20 cellular contexts compared by ENCODE assay signal in genomic region chr1:52653207-52653849, GRCh38. TPM values are rescaled to one million over a fixed set of nuclear protein-coding genes. Genes with fewer than 3 reads are reported as not detected.
DNase-seq lines count a peak whose midpoint lies in the region; ATAC-seq, FAIRE-seq and TF ChIP-seq lines count a peak whose summit lies in the region.
"Had no signal": no experiment of that assay in that cellular context is flagged by ENCODE, and none has a peak within 500 bp of the region (broad histone marks: within the 10 kb centered on the region; RNA-seq: fewer than 3 reads in every experiment).

No MANE protein-coding gene starts in this region.

- H3K4me3 ChIP-seq in HepG2 (replicated peaks in 1 of 3; ENCODE audit: insufficient read depth in 1 of 3, low read depth in 2 of 3, low read length in 3 of 3): no peak overlapping the region
- no peak overlapping the region for H3K4me3 ChIP-seq in stomach
- H3K4me3 ChIP-seq: GM12878, HAP-1 had no signal

- no peak for FAIRE-seq in HepG2 (lab: Jason Lieb, UNC)
- FAIRE-seq: GM12878 had no signal

- H3K9me3 Mint-ChIP-seq in natural killer cell (no peaks in the 10 kb centered on the region), T-cell (no peaks in the 10 kb centered on the region)
- H3K9me3 Mint-ChIP-seq in natural killer cell treated with Interleukin-12 subunit alpha and Interleukin-12 subunit beta and Interleukin-15 and Interleukin-18, amount 100 ng/mL, for 72 hours: no peaks in the 10 kb centered on the region

- H3K4me2 ChIP-seq in HepG2 (ENCODE audit: low read depth, low read length): no peak overlapping the region

- H3K27me3 Mint-ChIP-seq in natural killer cell (ENCODE audit: low read depth in 2 of 2) (no peaks in the 10 kb centered on the region), T-cell (no peaks in the 10 kb centered on the region)
- H3K27me3 Mint-ChIP-seq in natural killer cell treated with Interleukin-12 subunit alpha and Interleukin-12 subunit beta and Interleukin-15 and Interleukin-18, amount 100 ng/mL, for 72 hours: no peaks in the 10 kb centered on the region

- no peak for DNase-seq in natural killer cell
- DNase-seq in natural killer cell treated with Interleukin-12 subunit alpha and Interleukin-12 subunit beta and Interleukin-15 and Interleukin-18, amount 100 ng/mL, for 72 hours (ENCODE audit: low spot score): no peak
- DNase-seq in T-cell: no peak
- DNase-seq in HepG2 (ENCODE audit: low spot score): peak; percentile 46
- DNase-seq in stomach: peak; percentile 2
- no peak for DNase-seq in NCI-H2196 (lab: John Stamatoyannopoulos, UW; ENCODE audit: unreplicated experiment)
- no peak for DNase-seq in dermis blood vessel endothelial cell
- no peak for DNase-seq in kidney tubule cell (ENCODE audit: low spot score)
- DNase-seq: Calu3, NCI-H1105 treated with DMSO at 0.1 percent for 48 hours, NCI-H1694, NCI-H2081 treated with DMSO at 0.1 percent for 48 hours, NCI-H2227 treated with DMSO at 0.1 percent for 48 hours, NCI-H524, SHP77 treated with DMSO at 0.1 percent for 48 hours had no signal

- BruUV-seq in HepG2 (replicated peaks; lab: Mats Ljungman, UMichigan): no TSS peak

- POLR2A ChIA-PET in T-cell (lab: Charles Lee) (interaction anchor here in 1 of 2 donors (0.7 kb wide), 1 partner anchor 51 kb away, joined by 3 read pairs; the partner anchor contains the start of gene GPX7), HepG2 (lab: Yijun Ruan, JAX) (interaction anchor here (0.8 to 2.0 kb wide), 3 partner anchors 10 to 52 kb away, joined by 3 to 7 read pairs (median 3); no protein-coding TSS in a partner anchor)

- no peak overlapping the region for H3K9ac ChIP-seq in HepG2 (ENCODE audit: insufficient read depth, low read depth, low read length)

- H3K4me1 ChIP-seq in HepG2 (ENCODE audit: insufficient read depth, low read length): peaks cover 32% of the 10 kb centered on the region
- no peaks in the 10 kb centered on the region for H3K4me1 ChIP-seq in stomach
- H3K4me1 ChIP-seq: HAP-1 had no signal

- H3K36me3 ChIP-seq in HepG2 (replicated peaks in 1 of 2; ENCODE audit: control insufficient read depth in 1 of 2, insufficient read depth in 2 of 2, low read length in 2 of 2) (no peaks in the 10 kb centered on the region), stomach (no peaks in the 10 kb centered on the region)
- H3K36me3 ChIP-seq: HAP-1 had no signal

- H3K36me3 Mint-ChIP-seq in natural killer cell (no peaks in the 10 kb centered on the region), T-cell (peaks cover 51% of the 10 kb centered on the region)
- H3K36me3 Mint-ChIP-seq in natural killer cell treated with Interleukin-12 subunit alpha and Interleukin-12 subunit beta and Interleukin-15 and Interleukin-18, amount 100 ng/mL, for 72 hours: no peaks in the 10 kb centered on the region

- H2AFZ ChIP-seq in HepG2 (ENCODE audit: low read length): no peak overlapping the region

- no peaks in the 10 kb centered on the region for H3K9me3 ChIP-seq in HepG2 (ENCODE audit: low read length)
- H3K9me3 ChIP-seq in stomach: no peaks in the 10 kb centered on the region
- H3K9me3 ChIP-seq: HAP-1 had no signal

- peaks cover 21 to 33% of the 10 kb centered on the region in 2 donors for H3K4me1 Mint-ChIP-seq in natural killer cell
- peaks cover 0 to 3% of the 10 kb centered on the region in 2 donors for H3K4me1 Mint-ChIP-seq in natural killer cell treated with Interleukin-12 subunit alpha and Interleukin-12 subunit beta and Interleukin-15 and Interleukin-18, amount 100 ng/mL, for 72 hours (ENCODE audit: low read depth in 2 of 2)
- H3K4me1 Mint-ChIP-seq in T-cell: peaks cover 21 to 30% (median 24%) of the 10 kb centered on the region in 3 donors

- ATAC-seq in natural killer cell: no peak
- ATAC-seq in natural killer cell treated with Interleukin-12 subunit alpha and Interleukin-12 subunit beta and Interleukin-15 and Interleukin-18, amount 100 ng/mL, for 72 hours: no peak
- ATAC-seq in T-cell (replicated peaks in 1 of 4): no peak
- peak; percentile 52 for ATAC-seq in HepG2
- ATAC-seq: GM12878, SK-N-SH treated with all-trans-retinoic acid at 6 μM for 48 hours had no signal

- H4K20me1 ChIP-seq in HepG2 (ENCODE audit: insufficient read depth, low read length): no peaks in the 10 kb centered on the region

- H3K27ac ChIP-seq in HepG2 (ENCODE audit: extremely low read length, insufficient read depth, low read length) (no peak overlapping the region), stomach (no peak overlapping the region)
- H3K27ac ChIP-seq: C4-2B had no signal

- WGBS in HepG2 (ENCODE audit: low lambda C conversion rate): 70% methylated on average over 5 of the region's 5 CpGs
- WGBS in stomach, 5 donors: 94 to 98% (median 97%) methylated on average over 5 of the region's 5 CpGs

- CTCF ChIA-PET in T-cell (lab: Charles Lee): interaction anchor here in 1 of 2 donors (0.7 kb wide), 1 partner anchor 60 kb away, joined by 4 read pairs; no protein-coding TSS in a partner anchor
- CTCF ChIA-PET in HepG2 (lab: Yijun Ruan, JAX; ENCODE audit: low intra/inter-chr PET ratio, low total read pairs): no interaction called here

- TF ChIP-seq POLR2A in HepG2 (IDR thresholded peaks at IDR 0.05; ENCODE audit: insufficient read depth in 1 of 2, low read depth in 2 of 2, low read length in 2 of 2) (no peak), stomach (IDR thresholded peaks at IDR 0.05) (no peak)

- intact Hi-C loops in natural killer cell (cut with micrococcal nuclease): no loop called here
- intact Hi-C loops in HepG2 (cut with micrococcal nuclease; ENCODE audit: unreplicated experiment): loop anchor here (10.0 kb wide), 1 partner anchor 49 kb away; the partner anchor contains the start of gene GPX7
- intact Hi-C loops in stomach (cut with DNase I; ENCODE audit: low total_unique reads): no loop called here

- TF ChIP-seq CTCF in natural killer cell (IDR thresholded peaks at IDR 0.05) (no peak), HepG2 (CRISPR knock-in tag; IDR thresholded peaks at IDR 0.05) (no peak), stomach (IDR thresholded peaks at IDR 0.05) (no peak)

- no peaks in the 10 kb centered on the region for H3K79me2 ChIP-seq in HepG2 (ENCODE audit: insufficient read depth, low read length)

- in situ Hi-C loops in HepG2 (cut with HindIII; ENCODE audit: extremely low pct_ligation_motif_present, low pct_unique_long_range_greater_than_20kb): no loop called here

- TF ChIP-seq RAD21 in HepG2 (CRISPR knock-in tag; IDR thresholded peaks at IDR 0.05): no peak

- TF ChIP-seq EP300 in HepG2 (IDR thresholded peaks at IDR 0.05; ENCODE audit: low read depth in 2 of 2, low read length in 2 of 2) (no peak), HepG2 (CRISPR knock-in tag; IDR thresholded peaks at IDR 0.05; ENCODE audit: borderline replicate concordance) (no peak), stomach (IDR thresholded peaks at IDR 0.05) (no peak)

- H3K27ac Mint-ChIP-seq in natural killer cell (peak overlapping the region; percentile 26 to 51), T-cell (peak overlapping the region; percentile 50 to 72)
- no peak overlapping the region for H3K27ac Mint-ChIP-seq in natural killer cell treated with Interleukin-12 subunit alpha and Interleukin-12 subunit beta and Interleukin-15 and Interleukin-18, amount 100 ng/mL, for 72 hours

- H3K27me3 ChIP-seq in HepG2 (ENCODE audit: control insufficient read depth in 1 of 2, insufficient read depth in 2 of 2, low read length in 2 of 2) (no peaks in the 10 kb centered on the region), stomach (no peaks in the 10 kb centered on the region)

- H3K4me3 Mint-ChIP-seq in natural killer cell (no peak overlapping the region), T-cell (no peak overlapping the region)
- no peak overlapping the region for H3K4me3 Mint-ChIP-seq in natural killer cell treated with Interleukin-12 subunit alpha and Interleukin-12 subunit beta and Interleukin-15 and Interleukin-18, amount 100 ng/mL, for 72 hours

RNA-seq across cellular contexts. Expression of gene SHISAL2A, which starts 20.4 kb away (rescaled TPM):
- total RNA-seq in natural killer cell: 10 to 100 TPM; 14.0 to 31.4 (median 16.2) TPM
- 1 to 10 TPM; 2.8 to 5.3 TPM for total RNA-seq in natural killer cell treated with Interleukin-12 subunit alpha and Interleukin-12 subunit beta and Interleukin-15 and Interleukin-18, amount 100 ng/mL, for 72 hours
- total RNA-seq in T-cell: 10 to 100 TPM; 38.4 to 80.7 (median 74.7) TPM
- total RNA-seq in HepG2 (2016; rRNA removed; fragmentation: Illumina TruSeq; extraction: Trizol): not detected in 2 replicates
- not detected in 2 replicates for total RNA-seq in HepG2 (2016; cell fraction: cytosol; rRNA removed; fragmentation: Illumina TruSeq; extraction: Trizol; ENCODE audit: low read depth)
- total RNA-seq in HepG2 (2016; cell fraction: insoluble cytoplasmic fraction; rRNA removed; fragmentation: Illumina TruSeq; extraction: Trizol): not detected in 2 replicates
- not detected in 2 replicates for total RNA-seq in HepG2 (2016; cell fraction: membrane; rRNA removed; fragmentation: Illumina TruSeq; extraction: Trizol)
- not detected in 2 replicates for total RNA-seq in HepG2 (2016; cell fraction: nucleus; rRNA removed; fragmentation: Illumina TruSeq; extraction: Trizol)
- not detected in 2 replicates for polyA plus RNA-seq in HepG2 (2011; rRNA removed)
- polyA plus RNA-seq in HepG2 (2011; cell fraction: cytosol; rRNA removed): not detected in 2 replicates
- polyA plus RNA-seq in HepG2 (2011; cell fraction: nucleus; rRNA removed): not detected in 2 replicates
- polyA plus RNA-seq in HepG2 (2012): not detected in 2 replicates
- polyA plus RNA-seq in HepG2 (2016; cell fraction: cytosol; fragmentation: Illumina TruSeq; extraction: Trizol; ENCODE audit: low read depth): not detected in 2 replicates
- not detected in 2 replicates for polyA plus RNA-seq in HepG2 (2016; cell fraction: insoluble cytoplasmic fraction; fragmentation: Illumina TruSeq; extraction: Trizol; ENCODE audit: low read depth)
- polyA plus RNA-seq in HepG2 (2016; cell fraction: membrane; fragmentation: Illumina TruSeq; extraction: Trizol; ENCODE audit: low read depth): not detected in 2 replicates
- not detected in 2 replicates for polyA plus RNA-seq in HepG2 (2016; cell fraction: nucleus; fragmentation: Illumina TruSeq; extraction: Trizol; ENCODE audit: insufficient read depth, low read depth)
- polyA minus RNA-seq in HepG2 (2011; rRNA and poly(A)+ RNA removed; ENCODE audit: low replicate concordance): not detected in 2 replicates
- not detected in 2 replicates for polyA minus RNA-seq in HepG2 (2011; cell fraction: cytosol; rRNA and poly(A)+ RNA removed)
- not detected in 2 replicates for polyA minus RNA-seq in HepG2 (2011; cell fraction: nucleus; rRNA and poly(A)+ RNA removed)
- total RNA-seq in stomach: 1 to 10 TPM in 1 of 5 donors, not detected in 4; 2.4 TPM
- under 1 TPM in 1 of 3 donors, not detected in 2; 0.20 TPM for polyA plus RNA-seq in stomach
- not detected in 2 replicates for total RNA-seq in dermis blood vessel endothelial cell
- total RNA-seq: Calu3, RPMI7951 had no signal

RNA-seq across cellular contexts. Expression of gene COA7, which starts 44.8 kb away (rescaled TPM):
- 1 to 10 TPM; 1.8 to 4.7 (median 3.9) TPM for total RNA-seq in natural killer cell
- 10 to 100 TPM; 18.8 to 39.9 TPM for total RNA-seq in natural killer cell treated with Interleukin-12 subunit alpha and Interleukin-12 subunit beta and Interleukin-15 and Interleukin-18, amount 100 ng/mL, for 72 hours
- 1 to 10 TPM; 3.2 to 4.8 (median 4.1) TPM for total RNA-seq in T-cell
- 30.4 and 60.7 TPM in 2 replicates for total RNA-seq in HepG2 (2016; rRNA removed; fragmentation: Illumina TruSeq; extraction: Trizol)
- 7.9 and 8.2 TPM in 2 replicates for total RNA-seq in HepG2 (2016; cell fraction: cytosol; rRNA removed; fragmentation: Illumina TruSeq; extraction: Trizol; ENCODE audit: low read depth)
- 35.7 and 61.3 TPM in 2 replicates for total RNA-seq in HepG2 (2016; cell fraction: insoluble cytoplasmic fraction; rRNA removed; fragmentation: Illumina TruSeq; extraction: Trizol)
- 21.1 and 21.8 TPM in 2 replicates for total RNA-seq in HepG2 (2016; cell fraction: membrane; rRNA removed; fragmentation: Illumina TruSeq; extraction: Trizol)
- total RNA-seq in HepG2 (2016; cell fraction: nucleus; rRNA removed; fragmentation: Illumina TruSeq; extraction: Trizol): 11.9 and 13.9 TPM in 2 replicates
- polyA plus RNA-seq in HepG2 (2011; rRNA removed): 12.3 and 13.7 TPM in 2 replicates
- polyA plus RNA-seq in HepG2 (2011; cell fraction: cytosol; rRNA removed): 14.4 and 15.5 TPM in 2 replicates
- 3.6 and 5.4 TPM in 2 replicates for polyA plus RNA-seq in HepG2 (2011; cell fraction: nucleus; rRNA removed)
- 23.9 and 27.0 TPM in 2 replicates for polyA plus RNA-seq in HepG2 (2012)
- 6.2 and 6.5 TPM in 2 replicates for polyA plus RNA-seq in HepG2 (2016; cell fraction: cytosol; fragmentation: Illumina TruSeq; extraction: Trizol; ENCODE audit: low read depth)
- polyA plus RNA-seq in HepG2 (2016; cell fraction: insoluble cytoplasmic fraction; fragmentation: Illumina TruSeq; extraction: Trizol; ENCODE audit: low read depth): 52.4 and 54.7 TPM in 2 replicates
- 13.1 and 13.3 TPM in 2 replicates for polyA plus RNA-seq in HepG2 (2016; cell fraction: membrane; fragmentation: Illumina TruSeq; extraction: Trizol; ENCODE audit: low read depth)
- 24.3 and 25.2 TPM in 2 replicates for polyA plus RNA-seq in HepG2 (2016; cell fraction: nucleus; fragmentation: Illumina TruSeq; extraction: Trizol; ENCODE audit: insufficient read depth, low read depth)
- polyA minus RNA-seq in HepG2 (2011; rRNA and poly(A)+ RNA removed; ENCODE audit: low replicate concordance): 20.8 and 60.9 TPM in 2 replicates
- polyA minus RNA-seq in HepG2 (2011; cell fraction: cytosol; rRNA and poly(A)+ RNA removed): 6.9 and 10.1 TPM in 2 replicates
- polyA minus RNA-seq in HepG2 (2011; cell fraction: nucleus; rRNA and poly(A)+ RNA removed): 4.2 and 6.1 TPM in 2 replicates
- 10 to 100 TPM in 1 of 5 donors, 1 to 10 TPM in 3, not detected in 1; 6.7 to 12.2 (median 8.9) TPM for total RNA-seq in stomach
- 1 to 10 TPM; 5.4 to 7.3 (median 6.0) TPM for polyA plus RNA-seq in stomach
- 12.6 and 17.2 TPM in 2 replicates for total RNA-seq in dermis blood vessel endothelial cell

RNA-seq across cellular contexts. Expression of gene GPX7, which starts 51.2 kb away (rescaled TPM):
- 10 to 100 TPM in 2 of 3 donors, 1 to 10 TPM in 1; 9.7 to 10.6 (median 10.2) TPM for total RNA-seq in natural killer cell
- 10 to 100 TPM; 17.3 to 23.2 TPM for total RNA-seq in natural killer cell treated with Interleukin-12 subunit alpha and Interleukin-12 subunit beta and Interleukin-15 and Interleukin-18, amount 100 ng/mL, for 72 hours
- total RNA-seq in T-cell: 10 to 100 TPM; 13.4 to 28.1 (median 22.9) TPM
- total RNA-seq in HepG2 (2016; rRNA removed; fragmentation: Illumina TruSeq; extraction: Trizol): 10.5 and 14.1 TPM in 2 replicates
- total RNA-seq in HepG2 (2016; cell fraction: cytosol; rRNA removed; fragmentation: Illumina TruSeq; extraction: Trizol; ENCODE audit: low read depth): 8.7 and 9.3 TPM in 2 replicates
- 9.7 and 15.2 TPM in 2 replicates for total RNA-seq in HepG2 (2016; cell fraction: insoluble cytoplasmic fraction; rRNA removed; fragmentation: Illumina TruSeq; extraction: Trizol)
- total RNA-seq in HepG2 (2016; cell fraction: membrane; rRNA removed; fragmentation: Illumina TruSeq; extraction: Trizol): 13.8 and 16.2 TPM in 2 replicates
- total RNA-seq in HepG2 (2016; cell fraction: nucleus; rRNA removed; fragmentation: Illumina TruSeq; extraction: Trizol): 10.8 and 12.2 TPM in 2 replicates
- polyA plus RNA-seq in HepG2 (2011; rRNA removed): 16.2 and 17.2 TPM in 2 replicates
- polyA plus RNA-seq in HepG2 (2011; cell fraction: cytosol; rRNA removed): 16.8 and 17.0 TPM in 2 replicates
- 8.6 and 8.7 TPM in 2 replicates for polyA plus RNA-seq in HepG2 (2011; cell fraction: nucleus; rRNA removed)
- 6.8 and 8.6 TPM in 2 replicates for polyA plus RNA-seq in HepG2 (2012)
- 11.6 and 12.7 TPM in 2 replicates for polyA plus RNA-seq in HepG2 (2016; cell fraction: cytosol; fragmentation: Illumina TruSeq; extraction: Trizol; ENCODE audit: low read depth)
- polyA plus RNA-seq in HepG2 (2016; cell fraction: insoluble cytoplasmic fraction; fragmentation: Illumina TruSeq; extraction: Trizol; ENCODE audit: low read depth): 11.0 and 12.6 TPM in 2 replicates
- polyA plus RNA-seq in HepG2 (2016; cell fraction: membrane; fragmentation: Illumina TruSeq; extraction: Trizol; ENCODE audit: low read depth): 14.9 and 18.3 TPM in 2 replicates
- 22.5 and 22.7 TPM in 2 replicates for polyA plus RNA-seq in HepG2 (2016; cell fraction: nucleus; fragmentation: Illumina TruSeq; extraction: Trizol; ENCODE audit: insufficient read depth, low read depth)
- 14.0 TPM in 1 of 2 replicates, not detected in the other for polyA minus RNA-seq in HepG2 (2011; rRNA and poly(A)+ RNA removed; ENCODE audit: low replicate concordance)
- 7.2 and 8.1 TPM in 2 replicates for polyA minus RNA-seq in HepG2 (2011; cell fraction: cytosol; rRNA and poly(A)+ RNA removed)
- 3.7 and 3.9 TPM in 2 replicates for polyA minus RNA-seq in HepG2 (2011; cell fraction: nucleus; rRNA and poly(A)+ RNA removed)
- 10 to 100 TPM in 2 of 5 donors, 1 to 10 TPM in 1, under 1 TPM in 1, not detected in 1; 0.87 to 57.6 (median 17.9) TPM for total RNA-seq in stomach
- polyA plus RNA-seq in stomach: 1 to 10 TPM; 6.3 to 7.0 (median 7.0) TPM
- total RNA-seq in dermis blood vessel endothelial cell: 7.1 and 24.3 TPM in 2 replicates
- total RNA-seq: Calu3 had no signal

Comparison
In these comparisons a context has a peak if more than half of its experiments do, and no peak if none do; other contexts are left out.
1. H3K27ac Mint-ChIP-seq: peak in natural killer cell (2 of 2) and T-cell (2 of 2); none in natural killer cell treated with Interleukin-12 subunit alpha and Interleukin-12 subunit beta and Interleukin-15 and Interleukin-18, amount 100 ng/mL, for 72 hours (0 of 2).
2. DNase-seq: peak in HepG2 (single experiment) and stomach (single experiment); none in natural killer cell (single experiment), natural killer cell treated with Interleukin-12 subunit alpha and Interleukin-12 subunit beta and Interleukin-15 and Interleukin-18, amount 100 ng/mL, for 72 hours (single experiment), T-cell (0 of 34), NCI-H2196 (single experiment), dermis blood vessel endothelial cell (single experiment) and kidney tubule cell (single experiment).